Comparison of ENCODE assay signal across 23 cellular contexts in genomic region chr14:87261621-87262020, GRCh38.
"Had no signal": no experiment of that assay in that cellular context is flagged by ENCODE, and none has a peak within 500 bp of the region (broad histone marks: within the 10 kb centered on the region; RNA-seq: fewer than 3 reads in every experiment).

No MANE protein-coding gene starts in this region.

- H3K36me3 ChIP-seq: SJSA1 had no signal

- H3K4me3 ChIP-seq: SJSA1, SK-N-MC had no signal

- DNase-seq: IMR-90, Kasumi-1, KG1, MV-4-11, NCI-H1048, NCI-H1105, NCI-H1417, NCI-H1436 treated with DMSO at 0.1 percent for 48 hours, NCI-H1694, NCI-H187 treated with DMSO at 0.1 percent for 48 hours, NCI-H2029 treated with DMSO at 0.1 percent for 48 hours, NCI-H2107, NCI-H2227 treated with DMSO at 0.1 percent for 48 hours, NCI-H524, NCI-H526 treated with DMSO at 0.1 percent for 48 hours, NCI-H748 treated with DMSO at 0.1 percent for 48 hours, Right ventricle myocardium superior, RPMI8226, SIG-M5 had no signal

- H3K27me3 ChIP-seq: SJSA1 had no signal

- H3K4me1 ChIP-seq: SJSA1 had no signal

- FAIRE-seq: HepG2, RCC 7860 had no signal

- H3K27ac ChIP-seq: SJSA1, SK-N-MC had no signal

- ATAC-seq: HepG2 had no signal
